8 cellular contexts compared by ENCODE assay signal in the genomic region with DNA sequence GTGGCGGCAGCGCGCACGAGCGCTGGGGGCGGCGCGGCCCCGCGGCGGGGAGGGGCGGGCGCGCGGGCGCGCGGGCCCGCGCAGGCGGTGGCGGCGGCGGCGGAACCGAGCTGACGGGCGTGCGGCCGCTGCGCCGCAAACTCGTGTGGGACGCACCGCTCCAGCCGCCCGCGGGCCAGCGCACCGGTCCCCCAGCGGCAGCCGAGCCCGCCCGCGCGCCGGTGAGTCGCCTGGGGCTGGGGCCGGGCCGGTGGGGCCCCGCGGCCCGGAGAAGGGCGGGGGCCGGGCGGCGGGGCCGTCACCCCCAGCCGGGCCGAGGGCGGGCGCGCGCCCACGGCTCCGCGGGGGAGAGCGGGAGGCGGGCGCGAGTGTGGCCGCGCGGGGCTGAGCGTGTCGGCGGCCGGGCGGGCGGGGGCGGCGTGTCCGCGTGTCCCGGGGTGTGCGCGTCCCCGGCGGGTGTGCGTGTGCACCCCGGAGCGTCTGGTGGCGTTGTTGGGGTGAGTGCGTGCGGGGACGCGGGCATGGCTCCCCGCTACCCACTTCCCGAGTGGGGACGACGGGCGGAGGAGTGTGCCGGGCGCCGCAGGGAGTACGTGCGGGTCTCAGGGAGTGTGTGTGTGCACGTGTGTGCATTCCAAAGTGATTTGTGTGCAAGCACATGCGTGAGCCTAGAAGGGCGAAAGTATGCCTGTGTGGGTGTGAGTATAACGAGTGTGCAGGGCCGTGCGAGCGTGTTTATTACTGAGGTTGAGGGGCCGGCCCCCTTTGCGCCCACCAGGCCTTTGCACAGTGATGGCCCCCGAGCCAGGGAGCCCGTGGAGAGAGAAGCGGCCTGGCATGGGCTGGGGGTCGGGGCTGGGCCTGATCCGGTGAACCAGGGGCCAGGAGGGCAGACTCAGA. TPM values are rescaled to one million over a fixed set of nuclear protein-coding genes. Genes with fewer than 3 reads are reported as not detected.
DNase-seq lines count a peak whose midpoint lies in the region; ATAC-seq, FAIRE-seq and TF ChIP-seq lines count a peak whose summit lies in the region.

A gene (plus strand): TSS at position 85 of the 900 bp plus-strand sequence. CDS start 44,016 bp downstream, outside the sequence.

- H3K36me3 ChIP-seq in H1 (ENCODE audit: control insufficient read depth in 2 of 4, insufficient read depth in 4 of 4, low read length in 3 of 4) = no peaks in the 10 kb centered on the region
- H3K36me3 ChIP-seq in mesodermal cell (ENCODE audit: control insufficient read depth, insufficient read depth, low read length) = no peaks in the 10 kb centered on the region

- peak within 1 kb of the TSS; percentile 79; the same call in 1 of the 2 replicates for H2AFZ ChIP-seq in H1 (ENCODE audit: low read length)

- H4K5ac ChIP-seq in H1 (ENCODE audit: insufficient read length, low read depth, low read length) = peak within 1 kb of the TSS; percentile 18

- H3K4me2 ChIP-seq in H1 (ENCODE audit: insufficient read depth in 1 of 2, low read depth in 2 of 2, low read length in 2 of 2) = peak within 1 kb of the TSS; percentile 71 to 99

- TF ChIP-seq POLR2A in H1 (IDR thresholded peaks at IDR 0.05; ENCODE audit: control extremely low read depth in 1 of 2, low read depth in 2 of 2, low read length in 2 of 2) = no peak

- peak within 1 kb of the TSS; percentile 65; the same call in 1 of the 2 replicates for H2BK15ac ChIP-seq in H1 (ENCODE audit: low read length)

- CTCF ChIA-PET in H1 (lab: Charles Lee; ENCODE audit: partially characterized antibody) = interaction anchor here (0.9 to 3.9 kb wide), 2 partner anchors 35 to 131 kb away, joined by 4 to 14 read pairs; no protein-coding TSS in a partner anchor

- H3K79me2 ChIP-seq in H1 (ENCODE audit: control insufficient read depth in 1 of 2, insufficient read depth in 2 of 2, low read length in 2 of 2) = peaks cover 0 to 9% of the 10 kb centered on the region in 2 experiments; a peak in 2 of 4 replicates

- no peak for FAIRE-seq in H1 (lab: Jason Lieb, UNC)

- peaks cover 8 to 21% (median 12%) of the 10 kb centered on the region in 4 experiments; a peak in 6 of 7 replicates for H3K4me1 ChIP-seq in H1 (replicated peaks in 1 of 4; ENCODE audit: control insufficient read depth in 3 of 4, insufficient read depth in 4 of 4, low read length in 3 of 4)
- peaks cover 40% of the 10 kb centered on the region for H3K4me1 ChIP-seq in mesodermal cell (ENCODE audit: control insufficient read depth, insufficient read depth, low read length, poor library complexity, severe bottlenecking)

- peak within 1 kb of the TSS; percentile 8 to 84 (median 34); a peak in 6 of 7 replicates for H3K9ac ChIP-seq in H1 (replicated peaks in 1 of 4; ENCODE audit: extremely low read depth in 1 of 4, low read depth in 3 of 4, low read length in 3 of 4)

- no peaks in the 10 kb centered on the region; a peak in 2 of 7 replicates for H3K27me3 ChIP-seq in H1 (replicated peaks in 1 of 4; ENCODE audit: control insufficient read depth in 3 of 4, extremely low read depth in 1 of 4, insufficient read depth in 3 of 4, low read length in 3 of 4)

- H2BK5ac ChIP-seq in H1 (ENCODE audit: low read depth, low read length) = peak within 1 kb of the TSS; percentile 52; the same call in 1 of the 2 replicates

- POLR2A ChIA-PET in H1 (lab: Charles Lee; ENCODE audit: partially characterized antibody) = interaction anchor here (1.0 to 1.6 kb wide), 2 partner anchors 39 to 146 kb away, joined by 3 to 5 read pairs; no protein-coding TSS in a partner anchor

- peak within 1 kb of the TSS; percentile 79 for H4K91ac ChIP-seq in H1 (replicated peaks; ENCODE audit: insufficient read length, low read length)

- H3K27ac ChIP-seq in H1 (ENCODE audit: low read depth, low read length) = no peak within 1 kb of the TSS
- peak within 1 kb of the TSS; percentile 80 for H3K27ac ChIP-seq in mesodermal cell (ENCODE audit: low read depth, low read length, severe bottlenecking)
- peak within 1 kb of the TSS; percentile 44 for H3K27ac ChIP-seq in temporal lobe (ENCODE audit: low read depth, low read length)

- no peak for TF ChIP-seq RAD21 in H1 (IDR thresholded peaks at IDR 0.05 in 1 of 2, conservative IDR thresholded peaks at IDR 0.05 in 1 of 2; ENCODE audit: low read depth in 2 of 2, low read length in 2 of 2)

- peak within 1 kb of the TSS; percentile 79; the same call in 1 of the 2 replicates for H2AK5ac ChIP-seq in H1 (ENCODE audit: low read depth, low read length)

- H3K9me3 ChIP-seq in H1 (ENCODE audit: insufficient read depth in 2 of 2, low read depth in 1 of 2, low read length in 1 of 2) (no peaks in the 10 kb centered on the region), mesodermal cell (ENCODE audit: control insufficient read depth, low read length) (no peaks in the 10 kb centered on the region)

- H3K56ac ChIP-seq in H1 (replicated peaks; ENCODE audit: insufficient read length, low read depth, low read length) = peak within 1 kb of the TSS; percentile 32

- no peak for TF ChIP-seq CTCF in H1 (IDR thresholded peaks at IDR 0.05; ENCODE audit: control extremely low read depth in 1 of 3, insufficient read depth in 1 of 3, low read depth in 1 of 3, low read length in 3 of 3)

- H3K4me3 ChIP-seq in H1 (ENCODE audit: extremely low read depth in 1 of 4, insufficient read depth in 2 of 4, low read depth in 3 of 4, low read length in 4 of 4) = peak within 1 kb of the TSS; percentile 66 to 77 (median 71)
- peak within 1 kb of the TSS; percentile 65 for H3K4me3 ChIP-seq in mesodermal cell (ENCODE audit: extremely low read depth, insufficient read depth, low read length, poor library complexity, severe bottlenecking)

- H3K79me1 ChIP-seq in H1 (ENCODE audit: low read depth, low read length) = peaks cover 3% of the 10 kb centered on the region

- peak within 1 kb of the TSS; percentile 87 for H3K18ac ChIP-seq in H1 (ENCODE audit: extremely low read depth, low read length)

- peak within 1 kb of the TSS; percentile 49 for H3K4ac ChIP-seq in H1 (replicated peaks; ENCODE audit: insufficient read length, low read depth, low read length)

- H4K20me1 ChIP-seq in H1 (replicated peaks in 1 of 2; ENCODE audit: control insufficient read depth in 1 of 2, insufficient read depth in 2 of 2, low read length in 2 of 2) = no peaks in the 10 kb centered on the region

- H2BK12ac ChIP-seq in H1 (ENCODE audit: low read depth, low read length) = peak within 1 kb of the TSS; percentile 97; the same call in 1 of the 2 replicates

- peaks cover 8% of the 10 kb centered on the region for H3K23me2 ChIP-seq in H1 (ENCODE audit: low read depth, low read length)

- peak within 1 kb of the TSS; percentile 12; the same call in 1 of the 2 replicates for H4K8ac ChIP-seq in H1 (ENCODE audit: extremely low read depth, insufficient read depth, low read length)

- DNase-seq in COLO668 (lab: John Stamatoyannopoulos, UW; ENCODE audit: unreplicated experiment) (peak; percentile 82), H1 (ENCODE audit: low read depth in 1 of 2, low spot score in 2 of 2) (no peak), cortex of kidney (lab: John Stamatoyannopoulos, UW) (no peak), NCI-H446 treated with DMSO at 0.1 percent for 48 hours (lab: John Stamatoyannopoulos, UW) (no peak)
- peak; percentile 31 for DNase-seq in activated CD4-positive, alpha-beta T cell treated with anti-CD3 and anti-CD28 coated beads for 48 hours

- H2BK20ac ChIP-seq in H1 (ENCODE audit: low read length) = peak within 1 kb of the TSS; percentile 62; the same call in 1 of the 2 replicates

- WGBS in H1 (ENCODE audit: extremely low coverage in 1 of 2, insufficient coverage in 1 of 2, insufficient read length in 1 of 2, insufficient replicate concordance in 2 of 2, low coverage in 1 of 2, low lambda C conversion rate in 2 of 2, missing lambda C conversion rate in 1 of 2), 2 experiments = 5% methylated on average over 26 of the region's 121 CpGs; no CpG with 5 or more reads in 1 of the 2 experiments
- 1% methylated on average over 47 to 75 of the region's 121 CpGs for WGBS in mesodermal cell (ENCODE audit: insufficient coverage in 2 of 2), 2 experiments

- H3K14ac ChIP-seq in H1 (ENCODE audit: insufficient read length) = no peak within 1 kb of the TSS

- no peak within 1 kb of the TSS for H3K23ac ChIP-seq in H1 (ENCODE audit: insufficient read length)

- TF ChIP-seq EP300 in H1 (IDR thresholded peaks at IDR 0.05; ENCODE audit: borderline replicate concordance in 1 of 2, low read depth in 2 of 2, low read length in 2 of 2) = no peak

- H2BK120ac ChIP-seq in H1 (replicated peaks; ENCODE audit: low read depth, low read length) = no peak within 1 kb of the TSS

- ATAC-seq in HG02798 (IDR thresholded peaks at IDR 0.05; ENCODE audit: poor library complexity, unreplicated experiment) = peak; percentile 35

TF ChIP-seq in H1, 55 proteins besides CTCF, POLR2A, EP300 and RAD21 (continues in another document):
- no peak for TF ChIP-seq RBBP5 (IDR thresholded peaks at IDR 0.05; ENCODE audit: borderline replicate concordance, low read depth, low read length)
- no peak for TF ChIP-seq BRCA1 (IDR thresholded peaks at IDR 0.05; ENCODE audit: low read depth, low read length)
- peak; percentile 40 for TF ChIP-seq KDM4A (IDR thresholded peaks at IDR 0.05; ENCODE audit: low read depth, low read length, severe bottlenecking)

RNA-seq across cellular contexts. Expression of the gene that starts here (rescaled TPM):
- total RNA-seq in H1 (2021; fragmentation: NEBNext Ultra II Directional; extraction: Animal tissue kit (Norgen Biotek cat#: 25700)) = 16.6 and 19.7 TPM in 2 replicates
- 17.7 and 23.9 TPM in 2 replicates for polyA plus RNA-seq in H1 (2011; rRNA removed)
- polyA plus RNA-seq in H1 (2011; cell fraction: cytosol; rRNA removed) = 12.8 TPM
- polyA plus RNA-seq in H1 (2011; cell fraction: nucleus; rRNA removed) = 19.1 TPM
- 8.7 to 13.7 TPM (median 12.4 TPM) in 4 replicates for polyA plus RNA-seq in H1 (2012, experiment 1 of 2)
- polyA plus RNA-seq in H1 (2012, experiment 2 of 2) = 6.3 TPM
- polyA plus RNA-seq in H1 (2013, experiment 1 of 2) = 9.1 TPM
- polyA plus RNA-seq in H1 (2013, experiment 2 of 2) = 9.1 TPM
- polyA minus RNA-seq in H1 (2011; rRNA and poly(A)+ RNA removed) = 21.8 and 31.4 TPM in 2 replicates
- polyA minus RNA-seq in H1 (2011; cell fraction: cytosol; rRNA and poly(A)+ RNA removed) = 7.7 TPM
- polyA minus RNA-seq in H1 (2011; cell fraction: nucleus; rRNA and poly(A)+ RNA removed) = 18.9 TPM
- polyA plus RNA-seq in mesodermal cell (2013, experiment 1 of 2) = 28.5 TPM
- polyA plus RNA-seq in mesodermal cell (2013, experiment 2 of 2) = 27.9 TPM
- 23.6 TPM for total RNA-seq in temporal lobe

Comparison
In these comparisons a context has a peak if more than half of its experiments do, and no peak if none do; other contexts are left out.
1. DNase-seq: peak in COLO668 (single experiment) and activated CD4-positive, alpha-beta T cell treated with anti-CD3 and anti-CD28 coated beads for 48 hours (single experiment); none in H1 (0 of 2), cortex of kidney (single experiment) and NCI-H446 treated with DMSO at 0.1 percent for 48 hours (single experiment).